ENCODE assay signal across 8 cellular contexts in the genomic region with DNA sequence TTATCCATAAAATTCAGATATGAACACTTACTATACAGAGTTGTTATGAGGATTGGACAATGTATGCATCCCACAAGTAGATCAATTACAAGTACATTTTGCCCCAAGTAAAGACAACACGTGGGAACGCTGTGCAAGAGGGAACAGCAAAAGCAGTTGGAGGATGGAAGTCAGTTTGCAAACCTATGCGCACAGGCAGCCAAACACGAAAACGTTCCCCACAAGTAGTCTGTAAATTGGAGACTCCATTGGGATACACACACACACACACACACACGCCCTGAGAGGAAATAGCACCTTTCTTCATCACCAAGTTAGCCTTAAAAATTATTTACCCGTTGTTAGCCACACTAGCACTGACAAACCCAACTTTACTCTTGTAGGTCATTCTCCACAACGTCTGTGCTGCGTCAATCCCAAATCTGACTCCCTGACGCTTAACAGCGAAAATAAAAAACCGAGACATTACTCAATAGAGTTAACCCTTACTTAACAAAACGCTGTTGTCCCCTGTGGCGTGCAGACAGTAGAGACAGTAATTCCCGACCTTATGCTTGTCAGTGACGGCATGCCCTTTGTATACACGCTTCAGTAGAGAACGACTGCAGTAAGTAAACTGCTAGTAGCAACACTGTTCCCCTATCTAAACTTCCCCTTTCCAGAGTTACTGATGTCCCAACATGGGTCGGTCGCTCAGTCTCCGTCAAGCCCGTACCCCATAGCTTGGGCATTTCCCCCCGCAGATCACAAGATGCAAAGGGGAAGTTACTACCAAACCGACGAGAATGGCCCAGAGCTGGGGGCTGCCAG. TPM values are rescaled to one million over a fixed set of nuclear protein-coding genes. Genes with fewer than 3 reads are reported as not detected.
DNase-seq lines count a peak whose midpoint lies in the region; ATAC-seq and TF ChIP-seq lines count a peak whose summit lies in the region.

No MANE protein-coding gene starts in this region.

- no peak for TF ChIP-seq EP300 in sigmoid colon (IDR thresholded peaks at IDR 0.05)

- peak overlapping the region; percentile 93 for H2AFZ ChIP-seq in OCI-LY7 (ENCODE audit: low read length)

- H4K20me1 ChIP-seq in OCI-LY7 (ENCODE audit: insufficient read depth, low read length), result peaks cover 12% of the 10 kb centered on the region; the same call in 1 of the 2 replicates

- WGBS in iPS DF 6.9 (ENCODE audit: insufficient coverage, insufficient read length), result no CpG with 5 or more reads among the region's 25 CpGs
- WGBS in sigmoid colon, 2 donors, result 2 to 3% methylated on average over 25 of the region's 25 CpGs

- H3K9me3 ChIP-seq in OCI-LY7 (ENCODE audit: low read length) (no peaks in the 10 kb centered on the region), iPS DF 6.9 (ENCODE audit: control insufficient read depth, insufficient read depth, low read length) (no peaks in the 10 kb centered on the region), sigmoid colon (no peaks in the 10 kb centered on the region)

- TF ChIP-seq CTCF in OCI-LY7 (conservative IDR thresholded peaks at IDR 0.05; ENCODE audit: low read length), result no peak
- TF ChIP-seq CTCF in astrocyte of the spinal cord (IDR thresholded peaks at IDR 0.05; ENCODE audit: low read depth, low read length), result no peak
- no peak for TF ChIP-seq CTCF in sigmoid colon (IDR thresholded peaks at IDR 0.05)

- CTCF ChIA-PET in OCI-LY7 (lab: Charles Lee; ENCODE audit: unreplicated experiment), result no interaction called here

- peak overlapping the region; percentile 74 for H3K4me3 ChIP-seq in OCI-LY7 (ENCODE audit: low read depth, low read length, poor library complexity, severe bottlenecking)
- peak overlapping the region; percentile 65 for H3K4me3 ChIP-seq in astrocyte of the spinal cord (ENCODE audit: low read depth, low read length)
- H3K4me3 ChIP-seq in iPS DF 6.9 (ENCODE audit: low read length), result peak overlapping the region; percentile 70
- H3K4me3 ChIP-seq in sigmoid colon, result peak overlapping the region; percentile 52 to 99 (median 84)

- intact Hi-C loops in OCI-LY7 (cut with micrococcal nuclease; ENCODE audit: unreplicated experiment), result loop anchor here (2.0 to 5.0 kb wide), 3 partner anchors 109 to 332 kb away; partner anchors contain the start of genes CISD2 and NFKB1
- intact Hi-C loops in sigmoid colon (cut with DNase I), result loop anchor here (2.0 to 10.0 kb wide), 4 partner anchors 65 to 335 kb away; partner anchors contain the start of genes BDH2, CISD2 and NFKB1

- H3K27me3 ChIP-seq in iPS DF 6.9 (ENCODE audit: control insufficient read depth, insufficient read depth, low read length) (peaks cover 2% of the 10 kb centered on the region), sigmoid colon (no peaks in the 10 kb centered on the region)

- DNase-seq in COLO668 (lab: John Stamatoyannopoulos, UW; ENCODE audit: unreplicated experiment) (peak; percentile 40), OCI-LY7 (ENCODE audit: low spot score) (peak; percentile 73), astrocyte of the spinal cord (ENCODE audit: low read depth, low spot score) (peak; percentile 56), iPS DF 6.9 (ENCODE audit: low read depth, low spot score) (no peak), sigmoid colon (peak; percentile 81), NCI-H226 (no peak)

- H3K36me3 ChIP-seq in OCI-LY7 (ENCODE audit: insufficient read depth, low read length) (peaks cover 5% of the 10 kb centered on the region), iPS DF 6.9 (ENCODE audit: control insufficient read depth, insufficient read depth, low read length) (no peaks in the 10 kb centered on the region), sigmoid colon (no peaks in the 10 kb centered on the region)

- no peak for TF ChIP-seq POLR2A in sigmoid colon (IDR thresholded peaks at IDR 0.05)

- in situ Hi-C loops in astrocyte of the spinal cord (cut with HindIII; ENCODE audit: low sequenced_read_pairs), result no loop called here

- peaks cover 28% of the 10 kb centered on the region; the same call in 1 of the 2 replicates for H3K79me2 ChIP-seq in OCI-LY7 (ENCODE audit: insufficient read depth, low read depth, low read length)

- no TSS peak for BruUV-seq in OCI-LY7 (replicated peaks; lab: Mats Ljungman, UMichigan)

- ATAC-seq in GM19025 (IDR thresholded peaks at IDR 0.05; ENCODE audit: low read depth, unreplicated experiment) (peak; percentile 41), HG03097 (IDR thresholded peaks at IDR 0.05; ENCODE audit: low FRiP score, unreplicated experiment) (peak; percentile 51)

- peak overlapping the region; percentile 81 for H3K4me2 ChIP-seq in OCI-LY7 (ENCODE audit: low read length)

- POLR2A ChIA-PET in OCI-LY7 (lab: Charles Lee), result interaction anchor here (0.9 to 2.2 kb wide), 14 partner anchors 7 to 332 kb away, joined by 3 to 11 read pairs (median 4); partner anchors contain the start of gene UBE2D3

- peak overlapping the region; percentile 40 for H3K27ac ChIP-seq in OCI-LY7 (ENCODE audit: low read depth, low read length, poor library complexity, severe bottlenecking)
- no peak overlapping the region for H3K27ac ChIP-seq in iPS DF 6.9 (ENCODE audit: low read length)
- peak overlapping the region; percentile 78 to 93 (median 82) for H3K27ac ChIP-seq in sigmoid colon

- H3K4me1 ChIP-seq in OCI-LY7 (ENCODE audit: insufficient read depth, low read length, poor library complexity, severe bottlenecking), result peaks cover 17% of the 10 kb centered on the region
- H3K4me1 ChIP-seq in iPS DF 6.9 (ENCODE audit: control insufficient read depth, insufficient read depth, low read length), result no peaks in the 10 kb centered on the region
- peaks cover 0 to 17% (median 10%) of the 10 kb centered on the region in 4 donors for H3K4me1 ChIP-seq in sigmoid colon

- H3K9me2 ChIP-seq in OCI-LY7 (ENCODE audit: insufficient read depth, low read length), result no peaks in the 10 kb centered on the region

RNA-seq across cellular contexts. Expression of gene MANBA, which starts 0.7 kb away (rescaled TPM):
- 15.8 and 30.0 TPM in 2 replicates for total RNA-seq in OCI-LY7 (2014; rRNA removed; shearing (Covaris generic))
- total RNA-seq in OCI-LY7 (2022) (18.9 and 22.8 TPM in 2 replicates), sigmoid colon (10 to 100 TPM; 25.3 to 47.4 (median 44.8) TPM)
- 10 to 100 TPM in 1 of 3 donors, 1 to 10 TPM in 2; 8.4 to 13.7 (median 8.6) TPM for polyA plus RNA-seq in sigmoid colon

Comparison
In these comparisons a context has a peak if more than half of its experiments do, and no peak if none do; other contexts are left out.
1. DNase-seq: peak in COLO668 (single experiment), OCI-LY7 (single experiment), astrocyte of the spinal cord (single experiment) and sigmoid colon (single experiment); none in iPS DF 6.9 (single experiment) and NCI-H226 (single experiment).
2. Peak in every context shown above with its lines, with median percentiles within 50 percentile points of each other: H3K4me3 ChIP-seq.